ENCODE assay signal across 8 cellular contexts in genomic region chr9:96856363-96857286, GRCh38. TPM values are rescaled to one million over a fixed set of nuclear protein-coding genes. Genes with fewer than 3 reads are reported as not detected.
A peak's percentile ranks its signal among the peaks of the same experiment; 100 is the strongest.
DNase-seq lines count a peak whose midpoint lies in the region; ATAC-seq, FAIRE-seq and TF ChIP-seq lines count a peak whose summit lies in the region.

No MANE protein-coding gene starts in this region.

- no peak overlapping the region for H2AFZ ChIP-seq in GM12878 (ENCODE audit: control insufficient read depth, low read depth, low read length)

- 0 out of 2 replicates have a peak, but pooled peaks cover 7% of the 10 kb centered on the region for H3K4me1 ChIP-seq in GM12878 (ENCODE audit: control insufficient read depth, insufficient read depth, low read length)

- H4K20me1 ChIP-seq in GM12878 (ENCODE audit: control insufficient read depth, insufficient read depth) = no peaks in the 10 kb centered on the region

- H3K27me3 ChIP-seq in GM12878 (replicated peaks in 1 of 2; ENCODE audit: control insufficient read depth in 2 of 2, insufficient read depth in 2 of 2, low read length in 1 of 2) = no peaks in the 10 kb centered on the region

- 0 out of 4 replicates have a peak, but pooled peaks of 1 of the 2 experiments have one; percentile 28 for TF ChIP-seq EP300 in GM12878 (IDR thresholded peaks at IDR 0.05; ENCODE audit: borderline replicate concordance in 1 of 2, control insufficient read depth in 1 of 2, low read depth in 2 of 2, low read length in 2 of 2)

- peak; percentile 73 for ATAC-seq in GM12878

- no peak overlapping the region for H3K4me3 Mint-ChIP-seq in T-helper 2 cell treated with Interferon-gamma antibody and Interleukin-4, amounts not matched to agents 5 μg/mL and 100 μg/mL, for 36 hours

- SMC1A ChIA-PET in GM12878 (lab: Charles Lee; ENCODE audit: uncharacterized antibody, unreplicated experiment) = interaction anchor here (0.6 to 7.9 kb wide), 36 partner anchors 9 to 1044 kb away, joined by 3 to 112 read pairs (median 4); partner anchors contain the start of genes NCBP1 and TSTD2

- H3K4me2 ChIP-seq in GM12878 (ENCODE audit: control insufficient read depth, insufficient read depth) = no peak overlapping the region

- H3K9me3 ChIP-seq in GM12878 (replicated peaks; ENCODE audit: control insufficient read depth, insufficient read depth, low read length) = peaks cover 2% of the 10 kb centered on the region; the same call in 2 of the 3 replicates

- no peak overlapping the region for H3K9ac ChIP-seq in GM12878 (ENCODE audit: control insufficient read depth, insufficient read depth, low read length)

- peak; percentile 99 for TF ChIP-seq RAD21 in GM12878 (IDR thresholded peaks at IDR 0.05; ENCODE audit: insufficient read depth, low read depth, low read length)

- RAD21 ChIA-PET in GM12878 (lab: Charles Lee; ENCODE audit: unreplicated experiment) = interaction anchor here (0.6 to 8.3 kb wide), 28 partner anchors 13 to 831 kb away, joined by 3 to 91 read pairs (median 4); partner anchors contain the start of genes NCBP1, PRXL2C, TMOD1 and TSTD2

- no peak overlapping the region for H3K27ac Mint-ChIP-seq in T-helper 2 cell treated with Interferon-gamma antibody and Interleukin-4, amounts not matched to agents 5 μg/mL and 100 μg/mL, for 36 hours

- in situ Hi-C loops in GM12878 (cut with MboI) = loop anchor here (5.0 to 25.0 kb wide), 2 partner anchors 541 to 756 kb away; no protein-coding TSS in a partner anchor

- H3K27me3 Mint-ChIP-seq in T-helper 2 cell treated with Interferon-gamma antibody and Interleukin-4, amounts not matched to agents 5 μg/mL and 100 μg/mL, for 36 hours (ENCODE audit: low read depth) = peaks cover 17% of the 10 kb centered on the region

- intact Hi-C loops in GM12878 (cut with micrococcal nuclease; ENCODE audit: unreplicated experiment) = loop anchor here (1.0 to 5.0 kb wide), 4 partner anchors 253 to 741 kb away; no protein-coding TSS in a partner anchor

- CTCF ChIA-PET in GM12878 (lab: Yijun Ruan, JAX) = interaction anchor here (0.6 to 8.0 kb wide), 43 partner anchors 9 to 773 kb away, joined by 3 to 145 read pairs (median 5); partner anchors contain the start of genes TMOD1 and ZNF510

- no peak overlapping the region for H3K4me3 ChIP-seq in GM12878

- TF ChIP-seq POLR2A in GM12878 (IDR thresholded peaks at IDR 0.05; ENCODE audit: low read depth, low read length) = no peak

- under 1% methylated on average over 6 of the region's 6 CpGs for WGBS in GM12878 (ENCODE audit: insufficient coverage, insufficient replicate concordance, low lambda C conversion rate, missing lambda C conversion rate)

- peak; percentile 86 to 96 (median 87) for TF ChIP-seq CTCF in GM12878 (IDR thresholded peaks at IDR 0.05 in 2 of 3, conservative IDR thresholded peaks at IDR 0.05 in 1 of 3; ENCODE audit: control insufficient read depth in 2 of 3, extremely low read depth in 1 of 3, insufficient read depth in 1 of 3, low read depth in 3 of 3, low read length in 3 of 3)

- DNase-seq in EH (ENCODE audit: low read depth) = peak; percentile 76
- DNase-seq in HCEC 1CT = peak; percentile 71
- peak; percentile 31 for DNase-seq in NCI-H128 (lab: John Stamatoyannopoulos, UW; ENCODE audit: unreplicated experiment)
- DNase-seq in T-helper 2 cell treated with Interferon-gamma antibody and Interleukin-4, amounts not matched to agents 5 μg/mL and 100 μg/mL, for 36 hours (ENCODE audit: low spot score) = peak; percentile 59
- DNase-seq in GM12878 (ENCODE audit: low read depth, low spot score) = peak; percentile 34
- peak; percentile 63 for DNase-seq in iPS-NIHi11 (ENCODE audit: low spot score)
- peak; percentile 29 to 54 for DNase-seq in stimulated activated CD4-positive, alpha-beta T cell treated with anti-CD3 and anti-CD28 coated beads, Interleukin-15, amount 100 ng/mL, for 1 hour (ENCODE audit: low read depth in 1 of 2, low spot score in 1 of 2)
- no peak for DNase-seq in mesenteric fat pad (ENCODE audit: low spot score)

- POLR2A ChIA-PET in GM12878 (lab: Charles Lee) = interaction anchor here (0.7 to 1.4 kb wide), 2 partner anchors 552 to 557 kb away, joined by 3 read pairs; no protein-coding TSS in a partner anchor

- no peak overlapping the region for H3K27ac ChIP-seq in GM12878 (ENCODE audit: control insufficient read depth, insufficient read depth)

- peaks cover 10% of the 10 kb centered on the region for H3K79me2 ChIP-seq in GM12878 (ENCODE audit: control insufficient read depth, insufficient read depth, low read length)

- no peaks in the 10 kb centered on the region for H3K36me3 ChIP-seq in GM12878 (ENCODE audit: control insufficient read depth in 2 of 2, insufficient read depth in 2 of 2, low read length in 1 of 2)

- H3K36me3 Mint-ChIP-seq in T-helper 2 cell treated with Interferon-gamma antibody and Interleukin-4, amounts not matched to agents 5 μg/mL and 100 μg/mL, for 36 hours (ENCODE audit: low read depth) = peaks cover 12% of the 10 kb centered on the region

- peak; percentile 88 for FAIRE-seq in GM12878 (lab: Jason Lieb, UNC)

- BruUV-seq in GM12878 (replicated peaks; lab: Mats Ljungman, UMichigan) = no TSS peak

- no peaks in the 10 kb centered on the region for H3K9me3 Mint-ChIP-seq in T-helper 2 cell treated with Interferon-gamma antibody and Interleukin-4, amounts not matched to agents 5 μg/mL and 100 μg/mL, for 36 hours

- H3K4me1 Mint-ChIP-seq in T-helper 2 cell treated with Interferon-gamma antibody and Interleukin-4, amounts not matched to agents 5 μg/mL and 100 μg/mL, for 36 hours (ENCODE audit: low read depth) = peaks cover 29% of the 10 kb centered on the region

TF ChIP-seq in GM12878, 131 proteins besides CTCF, POLR2A, EP300 and RAD21:
- TF ChIP-seq POU2F2 (IDR thresholded peaks at IDR 0.05; ENCODE audit: borderline replicate concordance, low read depth, low read length) = 0 out of 3 replicates have a peak, but pooled peaks have one; percentile 39
- TF ChIP-seq E2F4 (IDR thresholded peaks at IDR 0.05; ENCODE audit: low read depth, low read length) = no peak
- peak; percentile 66; the same call in 1 of the 2 replicates for TF ChIP-seq YY1 (IDR thresholded peaks at IDR 0.05; ENCODE audit: low read depth, low read length)
- TF ChIP-seq MAX (IDR thresholded peaks at IDR 0.05; ENCODE audit: low read depth, low read length) = no peak; the same call in 1 of the 2 replicates
- peak; percentile 57 for TF ChIP-seq RUNX3 (IDR thresholded peaks at IDR 0.05; ENCODE audit: low read length)
- 0 out of 2 replicates have a peak, but pooled peaks have one; percentile 24 for TF ChIP-seq ATF7 (IDR thresholded peaks at IDR 0.05; ENCODE audit: low read depth)
- peak; percentile 43 for TF ChIP-seq SKIL (IDR thresholded peaks at IDR 0.05; ENCODE audit: low read depth, poor library complexity, severe bottlenecking)
- TF ChIP-seq SMC3 (IDR thresholded peaks at IDR 0.05; ENCODE audit: borderline replicate concordance, low read length) = peak; percentile 86

RNA-seq across cellular contexts. Expression of gene ZNF782, which starts 2.3 kb away (rescaled TPM):
- 57.9 and 58.0 TPM in 2 replicates for total RNA-seq in GM12878 (2013; cell fraction: nucleolus; rRNA removed)
- total RNA-seq in GM12878 (2014; rRNA removed) (4.2 and 5.1 TPM in 2 replicates), GM12878 (2014; rRNA removed; fragmentation: Illumina TruSeq; extraction: Trizol) (7.8 and 9.0 TPM in 2 replicates), GM12878 (2021) (5.9 and 6.2 TPM in 2 replicates), mesenteric fat pad (4.0 TPM)
- polyA plus RNA-seq in GM12878 (2011; ENCODE audit: low read depth) = 1.3 TPM
- polyA plus RNA-seq in GM12878 (2011; rRNA removed) (4.8 and 5.7 TPM in 2 replicates), GM12878 (2014; fragmentation: Illumina TruSeq; extraction: Trizol) (5.1 and 5.6 TPM in 2 replicates), GM12878 (2014; fragmentation: Nextera tagmentation; extraction: Ambion mirVana) (under 1 TPM; 0.55 to 0.82 TPM), GM12878 (2014; rRNA removed) (3.4 and 4.7 TPM in 2 replicates), GM12878 (2016; fragmentation: Nextera tagmentation; extraction: Ambion mirVana) (1 to 10 TPM; 1.1 to 4.1 TPM)
- polyA plus RNA-seq in GM12878 (2011; cell fraction: cytosol; rRNA removed) = 3.5 and 4.3 TPM in 2 replicates
- 6.3 and 7.5 TPM in 2 replicates for polyA plus RNA-seq in GM12878 (2011; cell fraction: nucleus; rRNA removed)
- 2.5 TPM in 2 replicates for polyA plus RNA-seq in GM12878 (2012)
- polyA minus RNA-seq in GM12878 (2011; rRNA and poly(A)+ RNA removed) = 5.9 and 6.5 TPM in 2 replicates
- 1.5 and 3.0 TPM in 2 replicates for polyA minus RNA-seq in GM12878 (2011; cell fraction: cytosol; rRNA and poly(A)+ RNA removed)
- 7.7 and 13.2 TPM in 2 replicates for polyA minus RNA-seq in GM12878 (2011; cell fraction: nucleus; rRNA and poly(A)+ RNA removed)
